16 cellular contexts compared by ENCODE assay signal in genomic region chr20:16613954-16614353, GRCh38. TPM values are rescaled to one million over a fixed set of nuclear protein-coding genes. Genes with fewer than 3 reads are reported as not detected.
DNase-seq lines count a peak whose midpoint lies in the region; ATAC-seq and TF ChIP-seq lines count a peak whose summit lies in the region.
"Had no signal": no experiment of that assay in that cellular context is flagged by ENCODE, and none has a peak within 500 bp of the region (broad histone marks: within the 10 kb centered on the region; RNA-seq: fewer than 3 reads in every experiment).

No MANE protein-coding gene starts in this region.

- POLR2A ChIA-PET in CD8-positive, alpha-beta T cell (lab: Charles Lee), result no interaction called here

- peak overlapping the region; percentile 50 for H3K4me2 ChIP-seq in BLaER1
- no peak overlapping the region for H3K4me2 ChIP-seq in neural progenitor cell
- H3K4me2 ChIP-seq: GM23338 had no signal

- CTCF ChIA-PET in CD8-positive, alpha-beta T cell (lab: Charles Lee), result interaction anchor here (1.0 kb wide), 1 partner anchor 24 kb away, joined by 3 read pairs; no protein-coding TSS in a partner anchor

- H3K27me3 Mint-ChIP-seq in neural progenitor cell (ENCODE audit: insufficient read depth, low read depth), result peaks cover 3% of the 10 kb centered on the region
- peaks cover 19% of the 10 kb centered on the region for H3K27me3 Mint-ChIP-seq in CD8-positive, alpha-beta T cell (ENCODE audit: low read depth)

- H3K79me2 ChIP-seq in neural progenitor cell (ENCODE audit: low read depth), result no peaks in the 10 kb centered on the region

- TF ChIP-seq CTCF in fibroblast of mammary gland (conservative IDR thresholded peaks at IDR 0.05; ENCODE audit: control insufficient read depth, insufficient read depth, low read depth, low read length) (no peak), neural progenitor cell (IDR thresholded peaks at IDR 0.05) (no peak)
- no peak for TF ChIP-seq CTCF in CD8-positive, alpha-beta T cell (IDR thresholded peaks at IDR 0.05)

- H3K27me3 ChIP-seq in BLaER1 (no peaks in the 10 kb centered on the region), neural progenitor cell (no peaks in the 10 kb centered on the region)
- no peaks in the 10 kb centered on the region for H3K27me3 ChIP-seq in CD8-positive, alpha-beta T cell (ENCODE audit: insufficient read depth, low read length)

- no peak overlapping the region for H3K4me3 Mint-ChIP-seq in neural progenitor cell
- no peak overlapping the region for H3K4me3 Mint-ChIP-seq in CD8-positive, alpha-beta T cell
- H3K4me3 Mint-ChIP-seq: B cell; CD4-positive, CD25-positive, alpha-beta regulatory T cell; GM23338 had no signal

- intact Hi-C loops in CD8-positive, alpha-beta T cell (cut with DNase I, micrococcal nuclease), result no loop called here

- peak overlapping the region; percentile 48 for H2AFZ ChIP-seq in neural progenitor cell (replicated peaks)
- H2AFZ ChIP-seq: GM23338 had no signal

- ATAC-seq in GM19351 (IDR thresholded peaks at IDR 0.05; ENCODE audit: unreplicated experiment) (peak; percentile 74), GM21786 (IDR thresholded peaks at IDR 0.05; ENCODE audit: unreplicated experiment) (no peak)
- no peak for ATAC-seq in CD8-positive, alpha-beta T cell
- ATAC-seq: GM23338, K562 had no signal

- no peaks in the 10 kb centered on the region for H4K20me1 ChIP-seq in BLaER1
- no peaks in the 10 kb centered on the region for H4K20me1 ChIP-seq in neural progenitor cell (ENCODE audit: low read depth)

- peaks cover 3% of the 10 kb centered on the region for H3K36me3 Mint-ChIP-seq in neural progenitor cell
- no peaks in the 10 kb centered on the region for H3K36me3 Mint-ChIP-seq in CD8-positive, alpha-beta T cell
- H3K36me3 Mint-ChIP-seq: CD4-positive, CD25-positive, alpha-beta regulatory T cell had no signal

- H3K27ac ChIP-seq in BLaER1 (no peak overlapping the region), neural progenitor cell (no peak overlapping the region)
- H3K27ac ChIP-seq in CD8-positive, alpha-beta T cell (ENCODE audit: low read depth, low read length), result no peak overlapping the region
- H3K27ac ChIP-seq: HL-60 had no signal

- H3F3A ChIP-seq in neural progenitor cell (ENCODE audit: low read depth), result no peaks in the 10 kb centered on the region

- peaks cover 30% of the 10 kb centered on the region for H3K9me3 ChIP-seq in BLaER1
- peaks cover 4% of the 10 kb centered on the region for H3K9me3 ChIP-seq in neural progenitor cell (ENCODE audit: low read depth)
- no peaks in the 10 kb centered on the region for H3K9me3 ChIP-seq in CD8-positive, alpha-beta T cell (ENCODE audit: low read length)
- H3K9me3 ChIP-seq: Caco-2 had no signal

- no peaks in the 10 kb centered on the region for H3K36me3 ChIP-seq in BLaER1
- no peaks in the 10 kb centered on the region for H3K36me3 ChIP-seq in neural progenitor cell
- no peaks in the 10 kb centered on the region for H3K36me3 ChIP-seq in CD8-positive, alpha-beta T cell (ENCODE audit: insufficient read depth, low read length)

- peaks cover 4% of the 10 kb centered on the region for H3K4me1 Mint-ChIP-seq in neural progenitor cell
- no peaks in the 10 kb centered on the region for H3K4me1 Mint-ChIP-seq in CD8-positive, alpha-beta T cell (ENCODE audit: low read depth)
- H3K4me1 Mint-ChIP-seq: B cell; CD4-positive, CD25-positive, alpha-beta regulatory T cell had no signal

- H3K9me3 Mint-ChIP-seq in neural progenitor cell, result peaks cover 10% of the 10 kb centered on the region
- H3K9me3 Mint-ChIP-seq in CD8-positive, alpha-beta T cell, result peaks cover 12% of the 10 kb centered on the region

- 0 out of 2 replicates have a peak overlapping the region, but pooled peaks have one; percentile 14 for H3K9ac ChIP-seq in BLaER1
- no peak overlapping the region for H3K9ac ChIP-seq in neural progenitor cell

- peak; percentile 11 for DNase-seq in fibroblast of mammary gland (ENCODE audit: low read depth)
- DNase-seq in neural progenitor cell (ENCODE audit: low spot score), result no peak
- no peak for DNase-seq in CD8-positive, alpha-beta T cell
- no peak for DNase-seq in germinal center (ENCODE audit: low spot score)
- DNase-seq: C1 segment of cervical spinal cord; Caco-2; CD4-positive, CD25-positive, alpha-beta regulatory T cell; HCEC 1CT; IMR-90 had no signal

- H3K4me3 ChIP-seq in BLaER1 (no peak overlapping the region), fibroblast of mammary gland (ENCODE audit: control insufficient read depth, low read depth, low read length) (no peak overlapping the region), neural progenitor cell (no peak overlapping the region)
- no peak overlapping the region for H3K4me3 ChIP-seq in CD8-positive, alpha-beta T cell (ENCODE audit: low read depth, low read length)
- H3K4me3 ChIP-seq: GM23338, K562 had no signal

- H3K4me1 ChIP-seq in BLaER1, result peaks cover 23% of the 10 kb centered on the region
- H3K4me1 ChIP-seq in neural progenitor cell, result peaks cover 5% of the 10 kb centered on the region
- H3K4me1 ChIP-seq in CD8-positive, alpha-beta T cell (ENCODE audit: insufficient read depth, low read length), result no peaks in the 10 kb centered on the region
- H3K4me1 ChIP-seq: Caco-2 had no signal

- H3K27ac Mint-ChIP-seq in neural progenitor cell, result no peak overlapping the region
- no peak overlapping the region for H3K27ac Mint-ChIP-seq in CD8-positive, alpha-beta T cell
- H3K27ac Mint-ChIP-seq: B cell; CD4-positive, CD25-positive, alpha-beta regulatory T cell; GM23338 had no signal

RNA-seq across cellular contexts. Expression of gene KIF16B, which starts 40.7 kb away (rescaled TPM):
- total RNA-seq in neural progenitor cell (ENCODE audit: low replicate concordance), result 10.6 and 15.5 TPM in 2 replicates
- total RNA-seq in CD8-positive, alpha-beta T cell, result 1 to 10 TPM; 4.7 to 4.9 TPM
